In genomic region chr1:9235560-9235959, GRCh38 we compare ENCODE assay signal across 8 cellular contexts. TPM values are rescaled to one million over a fixed set of nuclear protein-coding genes. Genes with fewer than 3 reads are reported as not detected.
DNase-seq lines count a peak whose midpoint lies in the region; ATAC-seq and TF ChIP-seq lines count a peak whose summit lies in the region.

No MANE protein-coding gene starts in this region.

- H3K27ac Mint-ChIP-seq in T-helper 1 cell treated with Interleukin-12 subunit alpha and Interleukin-12 subunit beta and Interleukin-4 antibody, amounts not matched to agents 30 μg/mL and 1 μg/mL, for 36 hours: peak overlapping the region; percentile 90
- peak overlapping the region; percentile 83 for H3K27ac Mint-ChIP-seq in activated naive CD8-positive, alpha-beta T cell treated with anti-CD3 and anti-CD28 coated beads, Interleukin-2, amount 10 ng/mL, durations not matched to agents 7 days and 5 days

- no peaks in the 10 kb centered on the region for H3K9me3 ChIP-seq in suprapubic skin

- H3K27me3 ChIP-seq in kidney epithelial cell (ENCODE audit: control insufficient read depth, insufficient read depth, low read length) (no peaks in the 10 kb centered on the region), suprapubic skin (no peaks in the 10 kb centered on the region)

- TF ChIP-seq CTCF in kidney epithelial cell (IDR thresholded peaks at IDR 0.05; ENCODE audit: insufficient read depth, low read length, poor library complexity, severe bottlenecking): no peak
- TF ChIP-seq CTCF in suprapubic skin (IDR thresholded peaks at IDR 0.05): no peak

- 73% methylated on average over 10 of the region's 10 CpGs for WGBS in suprapubic skin

- no peak for ATAC-seq in activated naive CD8-positive, alpha-beta T cell treated with anti-CD3 and anti-CD28 coated beads, Interleukin-2, amount 10 ng/mL, durations not matched to agents 7 days and 5 days (ENCODE audit: low read depth)
- ATAC-seq in HG03159 (IDR thresholded peaks at IDR 0.05; ENCODE audit: unreplicated experiment): no peak

- peak overlapping the region; percentile 97 for H3K27ac ChIP-seq in suprapubic skin

- DNase-seq in T-helper 1 cell: no peak
- no peak for DNase-seq in activated naive CD8-positive, alpha-beta T cell treated with anti-CD3 and anti-CD28 coated beads, Interleukin-2, amount 10 ng/mL, durations not matched to agents 7 days and 5 days
- no peak for DNase-seq in kidney epithelial cell (ENCODE audit: low read depth)
- DNase-seq in suprapubic skin (ENCODE audit: low spot score in 2 of 2): no peak
- DNase-seq in EL: no peak
- DNase-seq in NCI-H2196 treated with DMSO at 0.1 percent for 48 hours (lab: John Stamatoyannopoulos, UW; ENCODE audit: unreplicated experiment): no peak

- peaks cover 29% of the 10 kb centered on the region for H3K4me1 Mint-ChIP-seq in T-helper 1 cell treated with Interleukin-12 subunit alpha and Interleukin-12 subunit beta and Interleukin-4 antibody, amounts not matched to agents 30 μg/mL and 1 μg/mL, for 36 hours (ENCODE audit: low read depth)
- peaks cover 40% of the 10 kb centered on the region for H3K4me1 Mint-ChIP-seq in activated naive CD8-positive, alpha-beta T cell treated with anti-CD3 and anti-CD28 coated beads, Interleukin-2, amount 10 ng/mL, durations not matched to agents 7 days and 5 days

- peaks cover 11% of the 10 kb centered on the region for H3K36me3 Mint-ChIP-seq in T-helper 1 cell treated with Interleukin-12 subunit alpha and Interleukin-12 subunit beta and Interleukin-4 antibody, amounts not matched to agents 30 μg/mL and 1 μg/mL, for 36 hours (ENCODE audit: low read depth)
- peaks cover 3% of the 10 kb centered on the region for H3K36me3 Mint-ChIP-seq in activated naive CD8-positive, alpha-beta T cell treated with anti-CD3 and anti-CD28 coated beads, Interleukin-2, amount 10 ng/mL, durations not matched to agents 7 days and 5 days

- H3K4me1 ChIP-seq in suprapubic skin: peaks cover 70% of the 10 kb centered on the region

- H3K36me3 ChIP-seq in kidney epithelial cell (ENCODE audit: control insufficient read depth, insufficient read depth, low read length) (no peaks in the 10 kb centered on the region), suprapubic skin (no peaks in the 10 kb centered on the region)

- no peak for TF ChIP-seq EP300 in suprapubic skin (IDR thresholded peaks at IDR 0.05)

- peaks cover 4% of the 10 kb centered on the region for H3K27me3 Mint-ChIP-seq in T-helper 1 cell treated with Interleukin-12 subunit alpha and Interleukin-12 subunit beta and Interleukin-4 antibody, amounts not matched to agents 30 μg/mL and 1 μg/mL, for 36 hours (ENCODE audit: low read depth)
- peaks cover 2% of the 10 kb centered on the region for H3K27me3 Mint-ChIP-seq in activated naive CD8-positive, alpha-beta T cell treated with anti-CD3 and anti-CD28 coated beads, Interleukin-2, amount 10 ng/mL, durations not matched to agents 7 days and 5 days

- H3K4me3 ChIP-seq in kidney epithelial cell (ENCODE audit: low read depth, low read length) (peak overlapping the region; percentile 64), suprapubic skin (peak overlapping the region; percentile 52)

- POLR2A ChIA-PET in activated naive CD8-positive, alpha-beta T cell treated with anti-CD3 and anti-CD28 coated beads, Interleukin-2, amount 10 ng/mL, durations not matched to agents 7 days and 5 days (lab: Charles Lee): interaction anchor here (0.6 to 2.6 kb wide), 2 partner anchors 10 to 26 kb away, joined by 3 to 11 read pairs; no protein-coding TSS in a partner anchor

- peak overlapping the region; percentile 84 for H3K4me3 Mint-ChIP-seq in T-helper 1 cell treated with Interleukin-12 subunit alpha and Interleukin-12 subunit beta and Interleukin-4 antibody, amounts not matched to agents 30 μg/mL and 1 μg/mL, for 36 hours
- H3K4me3 Mint-ChIP-seq in activated naive CD8-positive, alpha-beta T cell treated with anti-CD3 and anti-CD28 coated beads, Interleukin-2, amount 10 ng/mL, durations not matched to agents 7 days and 5 days: peak overlapping the region; percentile 85

- no peak for TF ChIP-seq POLR2A in suprapubic skin (IDR thresholded peaks at IDR 0.05)

- H3K9me3 Mint-ChIP-seq in T-helper 1 cell treated with Interleukin-12 subunit alpha and Interleukin-12 subunit beta and Interleukin-4 antibody, amounts not matched to agents 30 μg/mL and 1 μg/mL, for 36 hours: no peaks in the 10 kb centered on the region
- no peaks in the 10 kb centered on the region for H3K9me3 Mint-ChIP-seq in activated naive CD8-positive, alpha-beta T cell treated with anti-CD3 and anti-CD28 coated beads, Interleukin-2, amount 10 ng/mL, durations not matched to agents 7 days and 5 days

RNA-seq across cellular contexts. Expression of gene H6PD, which starts 1.0 kb away (rescaled TPM):
- 10 to 100 TPM; 15.3 to 15.9 TPM for total RNA-seq in activated naive CD8-positive, alpha-beta T cell treated with anti-CD3 and anti-CD28 coated beads, Interleukin-2, amount 10 ng/mL, durations not matched to agents 7 days and 5 days
- total RNA-seq in kidney epithelial cell: 24.4 and 26.3 TPM in 2 replicates
- 100 to 1,000 TPM in 2 of 4 donors, 10 to 100 TPM in 2; 83.6 to 130 (median 106) TPM for total RNA-seq in suprapubic skin

RNA-seq across cellular contexts. Expression of gene SPSB1, which starts 57.1 kb away (rescaled TPM):
- total RNA-seq in activated naive CD8-positive, alpha-beta T cell treated with anti-CD3 and anti-CD28 coated beads, Interleukin-2, amount 10 ng/mL, durations not matched to agents 7 days and 5 days: 1 to 10 TPM; 1.6 TPM
- 60.0 and 73.7 TPM in 2 replicates for total RNA-seq in kidney epithelial cell
- total RNA-seq in suprapubic skin: 10 to 100 TPM; 28.3 to 49.2 (median 42.1) TPM

Comparison
In these comparisons a context has a peak if more than half of its experiments do, and no peak if none do; other contexts are left out.
1. RNA of gene SPSB1, which starts 57.1 kb away (total RNA-seq): 60.0 to 73.7 TPM in kidney epithelial cell and 28.3 to 49.2 TPM in suprapubic skin; 1.6 TPM in activated naive CD8-positive, alpha-beta T cell treated with anti-CD3 and anti-CD28 coated beads, Interleukin-2, amount 10 ng/mL, durations not matched to agents 7 days and 5 days; every median in the first group is over 10 times any median in the second.